Comparison of ENCODE assay signal across 15 cellular contexts in the genomic region with DNA sequence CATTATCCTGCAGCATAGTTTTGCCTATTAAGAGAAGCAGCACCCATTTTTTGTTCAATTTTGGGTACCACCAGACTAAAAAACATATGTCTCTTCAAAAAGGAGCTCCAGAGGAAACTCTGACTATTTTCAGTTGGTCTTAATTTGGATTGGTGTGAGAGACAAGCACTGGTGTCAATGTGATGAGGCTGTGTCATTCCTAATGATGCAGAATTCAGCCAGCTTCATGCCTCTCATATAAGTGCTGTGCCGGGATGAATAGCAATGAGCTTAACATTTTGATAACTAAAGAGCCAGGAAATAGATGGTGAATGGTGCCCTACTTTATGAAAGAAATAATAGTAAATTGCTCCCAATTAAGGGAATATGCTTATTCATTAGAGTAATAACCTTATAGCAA. TPM values are rescaled to one million over a fixed set of nuclear protein-coding genes. Genes with fewer than 3 reads are reported as not detected.
DNase-seq lines count a peak whose midpoint lies in the region; TF ChIP-seq lines count a peak whose summit lies in the region.
"Had no signal": no experiment of that assay in that cellular context is flagged by ENCODE, and none has a peak within 500 bp of the region (broad histone marks: within the 10 kb centered on the region; RNA-seq: fewer than 3 reads in every experiment).

No MANE protein-coding gene starts in this region.

- 82 to 98% (median 94%) methylated on average over 1 of the region's 1 CpG for WGBS in spleen, 5 donors
- WGBS in neuronal stem cell (ENCODE audit: extremely low coverage in 2 of 2, insufficient read length in 2 of 2, insufficient replicate concordance in 1 of 2), 2 donors = no CpG with 5 or more reads among the region's 1 CpG

- peak overlapping the region; percentile 94 for H3K27ac ChIP-seq in left ventricle myocardium inferior (replicated peaks)
- peak overlapping the region; percentile 86 for H3K27ac ChIP-seq in brain microvascular endothelial cell
- H3K27ac ChIP-seq in osteoblast (ENCODE audit: low read depth, low read length) = peak overlapping the region; percentile 83
- no peak overlapping the region for H3K27ac ChIP-seq in spleen
- no peak overlapping the region for H3K27ac ChIP-seq in neuronal stem cell (replicated peaks; ENCODE audit: low read length)

- no peak overlapping the region for H2BK5ac ChIP-seq in neuronal stem cell (ENCODE audit: low read length)

- peaks cover 56% of the 10 kb centered on the region for H3K36me3 ChIP-seq in left ventricle myocardium inferior
- no peaks in the 10 kb centered on the region for H3K36me3 ChIP-seq in brain microvascular endothelial cell (replicated peaks)
- H3K36me3 ChIP-seq in osteoblast (ENCODE audit: insufficient read depth, low read length) = no peaks in the 10 kb centered on the region
- H3K36me3 ChIP-seq in spleen = peaks cover 0 to 49% (median 7%) of the 10 kb centered on the region in 6 donors
- peaks cover 0 to 4% of the 10 kb centered on the region in 2 donors for H3K36me3 ChIP-seq in neuronal stem cell (replicated peaks in 1 of 2; ENCODE audit: control insufficient read depth in 2 of 2, insufficient read depth in 2 of 2, low read length in 2 of 2)

- H4K8ac ChIP-seq in neuronal stem cell (ENCODE audit: low read depth, low read length) = no peak overlapping the region

- no peak overlapping the region for H3K18ac ChIP-seq in neuronal stem cell (ENCODE audit: low read length)

- H3K4me2 ChIP-seq in osteoblast (ENCODE audit: insufficient read depth, low read length) = no peak overlapping the region
- no peak overlapping the region for H3K4me2 ChIP-seq in neuronal stem cell (ENCODE audit: insufficient read depth, low read length, poor library complexity, severe bottlenecking)

- TF ChIP-seq POLR2A in spleen (IDR thresholded peaks at IDR 0.05) = no peak

- DNase-seq in left ventricle myocardium inferior (no peak), cardiac septum (ENCODE audit: low spot score) (no peak), brain microvascular endothelial cell (no peak), osteoblast (ENCODE audit: insufficient read length, low spot score, missing footprints) (no peak), NCI-H1436 treated with DMSO at 0.1 percent for 48 hours (lab: John Stamatoyannopoulos, UW) (no peak), spleen (no peak), neuronal stem cell (ENCODE audit: low spot score) (no peak)
- DNase-seq: C1 segment of cervical spinal cord; Calu3; CD4-positive, alpha-beta T cell; DMS 273 treated with DMSO at 0.1 percent for 48 hours; DMS79; GM23248 had no signal

- TF ChIP-seq CTCF in left ventricle myocardium inferior (IDR thresholded peaks at IDR 0.05; ENCODE audit: borderline replicate concordance) (no peak), brain microvascular endothelial cell (IDR thresholded peaks at IDR 0.05; ENCODE audit: low read depth, low read length, missing control alignments) (no peak), osteoblast (IDR thresholded peaks at IDR 0.05; ENCODE audit: extremely low read depth, low read depth, low read length) (no peak), spleen (IDR thresholded peaks at IDR 0.05 in 8 of 11, conservative IDR thresholded peaks at IDR 0.05 in 3 of 11) (no peak)

- no peak overlapping the region for H3K9ac ChIP-seq in neuronal stem cell (ENCODE audit: low read depth, low read length, poor library complexity)
- H3K9ac ChIP-seq: GM23248 had no signal

- H3K4me3 ChIP-seq in left ventricle myocardium inferior (peak overlapping the region; percentile 18), brain microvascular endothelial cell (ENCODE audit: low read depth, low read length) (no peak overlapping the region), osteoblast (ENCODE audit: insufficient read depth, low read length) (no peak overlapping the region), spleen (no peak overlapping the region), neuronal stem cell (ENCODE audit: low read length in 2 of 2) (no peak overlapping the region)
- H3K4me3 ChIP-seq: GM12878, GM23248 had no signal

- H3K79me2 ChIP-seq in osteoblast (ENCODE audit: insufficient read depth, low read length) = no peaks in the 10 kb centered on the region

- intact Hi-C loops in left ventricle myocardium inferior (cut with micrococcal nuclease) = no loop called here
- intact Hi-C loops in cardiac septum (cut with DNase I) = no loop called here
- intact Hi-C loops in spleen (cut with DNase I; ENCODE audit: low total_unique reads) = no loop called here

- no peak overlapping the region for H4K91ac ChIP-seq in neuronal stem cell (ENCODE audit: low read depth, low read length, poor library complexity)

- no peaks in the 10 kb centered on the region for H3K27me3 ChIP-seq in left ventricle myocardium inferior (ENCODE audit: low read depth)
- no peaks in the 10 kb centered on the region for H3K27me3 ChIP-seq in brain microvascular endothelial cell (replicated peaks)
- no peaks in the 10 kb centered on the region for H3K27me3 ChIP-seq in osteoblast (ENCODE audit: insufficient read depth, low read length)
- no peaks in the 10 kb centered on the region for H3K27me3 ChIP-seq in spleen (replicated peaks in 1 of 7)
- H3K27me3 ChIP-seq in neuronal stem cell (ENCODE audit: control insufficient read depth in 3 of 3, insufficient read depth in 3 of 3, low read depth in 1 of 3, low read length in 3 of 3) = peaks cover 0 to 2% (median 0%) of the 10 kb centered on the region in 3 experiments

- H2BK120ac ChIP-seq in neuronal stem cell (ENCODE audit: low read depth, low read length) = no peak overlapping the region

- H2BK15ac ChIP-seq in neuronal stem cell (ENCODE audit: low read length) = no peak overlapping the region

- in situ Hi-C loops in brain microvascular endothelial cell (cut with HindIII; ENCODE audit: low pct_ligation_motif_present, low sequenced_read_pairs) = no loop called here

- H3K23ac ChIP-seq in neuronal stem cell (ENCODE audit: low read depth, low read length, poor library complexity) = no peak overlapping the region

- H3K9me3 ChIP-seq in left ventricle myocardium inferior (replicated peaks) (no peaks in the 10 kb centered on the region), osteoblast (ENCODE audit: low read depth, low read length) (no peaks in the 10 kb centered on the region), spleen (no peaks in the 10 kb centered on the region), neuronal stem cell (replicated peaks in 1 of 2; ENCODE audit: control insufficient read depth in 2 of 2, insufficient read depth in 1 of 2, low read depth in 1 of 2, low read length in 2 of 2) (no peaks in the 10 kb centered on the region)

- no peak overlapping the region for H2AFZ ChIP-seq in osteoblast (ENCODE audit: low read length)
- no peak overlapping the region for H2AFZ ChIP-seq in neuronal stem cell (ENCODE audit: low read length)
- H2AFZ ChIP-seq: GM23248 had no signal

- no peak overlapping the region for H3K4ac ChIP-seq in neuronal stem cell (ENCODE audit: low read length)

- H3K4me1 ChIP-seq in left ventricle myocardium inferior (peaks cover 98% of the 10 kb centered on the region), osteoblast (ENCODE audit: insufficient read depth, low read length) (peaks cover 34% of the 10 kb centered on the region), spleen (peaks cover 0 to 22% (median 6%) of the 10 kb centered on the region in 6 donors), neuronal stem cell (ENCODE audit: control insufficient read depth in 2 of 2, insufficient read depth in 1 of 2, low read depth in 1 of 2, low read length in 2 of 2) (peaks cover 0 to 2% of the 10 kb centered on the region in 2 donors)

- no peaks in the 10 kb centered on the region for H3K79me1 ChIP-seq in neuronal stem cell (ENCODE audit: low read depth, low read length)

- no peak overlapping the region for H2AK5ac ChIP-seq in neuronal stem cell (ENCODE audit: low read depth, low read length)

- no peak overlapping the region for H3K14ac ChIP-seq in neuronal stem cell (ENCODE audit: low read length)

- H2BK12ac ChIP-seq in neuronal stem cell (ENCODE audit: low read length) = no peak overlapping the region

- H4K20me1 ChIP-seq in osteoblast (ENCODE audit: insufficient read depth, low read length) = no peaks in the 10 kb centered on the region

RNA-seq across cellular contexts. Expression of gene POPDC2, which starts 15.9 kb away (rescaled TPM):
- 512 TPM for total RNA-seq in left ventricle myocardium inferior
- total RNA-seq in cardiac septum = 702 TPM
- 1.1 and 1.8 TPM in 2 replicates for total RNA-seq in osteoblast
- 1 to 10 TPM; 4.8 to 9.8 (median 6.9) TPM for total RNA-seq in spleen
- polyA plus RNA-seq in spleen = 1 to 10 TPM; 3.1 to 8.3 (median 7.0) TPM
- 0.79 TPM for polyA plus RNA-seq in neuronal stem cell (2013, experiment 1 of 2)
- polyA plus RNA-seq in neuronal stem cell (2013, experiment 2 of 2) = 0.64 TPM
- total RNA-seq: G401, GM23248 had no signal

RNA-seq across cellular contexts. Expression of gene COX17, which starts 32.7 kb away (rescaled TPM):
- total RNA-seq in left ventricle myocardium inferior = 165 TPM
- total RNA-seq in cardiac septum = 130 TPM
- 8.0 and 13.3 TPM in 2 replicates for total RNA-seq in osteoblast
- 10 to 100 TPM; 30.4 to 58.5 (median 38.4) TPM for total RNA-seq in spleen
- 100 to 1,000 TPM in 2 of 3 donors, 10 to 100 TPM in 1; 97.4 to 136 (median 115) TPM for polyA plus RNA-seq in spleen
- 121 TPM for polyA plus RNA-seq in neuronal stem cell (2013, experiment 1 of 2)
- 117 TPM for polyA plus RNA-seq in neuronal stem cell (2013, experiment 2 of 2)

RNA-seq across cellular contexts. Expression of gene PLA1A, which starts 46.8 kb away (rescaled TPM):
- 2.8 TPM for total RNA-seq in left ventricle myocardium inferior
- 2.0 TPM for total RNA-seq in cardiac septum
- under 0.01 and 0.36 TPM in 2 replicates for total RNA-seq in osteoblast
- 1 to 10 TPM in 3 of 7 donors, under 1 TPM in 3, not detected in 1; 0.27 to 6.8 (median 1.0) TPM for total RNA-seq in spleen
- under 1 TPM; 0.44 to 0.80 (median 0.61) TPM for polyA plus RNA-seq in spleen
- 0.03 TPM for polyA plus RNA-seq in neuronal stem cell (2013, experiment 1 of 2)
- 0.03 TPM for polyA plus RNA-seq in neuronal stem cell (2013, experiment 2 of 2)
- total RNA-seq: CD4-positive, alpha-beta T cell; G401; GM23248 had no signal
- polyA plus RNA-seq: GM23248 had no signal

RNA-seq across cellular contexts. Expression of gene CFAP91, which starts 58.3 kb away (rescaled TPM):
- total RNA-seq in left ventricle myocardium inferior = 0.44 TPM
- total RNA-seq in cardiac septum = 0.57 TPM
- 0.36 and 0.59 TPM in 2 replicates for total RNA-seq in osteoblast
- total RNA-seq in spleen = 100 to 1,000 TPM in 1 of 7 donors, 10 to 100 TPM in 6; 30.2 to 141 (median 68.2) TPM
- polyA plus RNA-seq in spleen = 10 to 100 TPM; 11.0 to 33.7 (median 24.2) TPM
- polyA plus RNA-seq in neuronal stem cell (2013, experiment 1 of 2) = 23.2 TPM
- 22.2 TPM for polyA plus RNA-seq in neuronal stem cell (2013, experiment 2 of 2)
- total RNA-seq: CD4-positive, alpha-beta T cell; G401; GM23248 had no signal
- polyA plus RNA-seq: GM23248 had no signal

Comparison
In these comparisons a context has a peak if more than half of its experiments do, and no peak if none do; other contexts are left out.
1. H3K27ac ChIP-seq: peak in left ventricle myocardium inferior (single experiment), brain microvascular endothelial cell (single experiment) and osteoblast (single experiment); none in spleen (0 of 8) and neuronal stem cell (single experiment).
2. RNA of gene POPDC2, which starts 15.9 kb away (total RNA-seq): 702 TPM in cardiac septum (single experiment) and 512 TPM in left ventricle myocardium inferior (single experiment); 4.8 to 9.8 TPM in spleen and 1.1 to 1.8 TPM in osteoblast; every median in the first group is over 10 times any median in the second.